15 cellular contexts compared by ENCODE assay signal in genomic region chr4:7546809-7547367, GRCh38.
DNase-seq lines count a peak whose midpoint lies in the region; ATAC-seq and TF ChIP-seq lines count a peak whose summit lies in the region.
"Had no signal": no experiment of that assay in that cellular context is flagged by ENCODE, and none has a peak within 500 bp of the region (broad histone marks: within the 10 kb centered on the region; RNA-seq: fewer than 3 reads in every experiment).

No MANE protein-coding gene starts in this region.

- intact Hi-C loops in vagina (cut with DNase I), result no loop called here

- TF ChIP-seq CTCF in foreskin keratinocyte (conservative IDR thresholded peaks at IDR 0.05) (no peak), vagina (IDR thresholded peaks at IDR 0.05) (no peak)

- peak; percentile 13 for DNase-seq in NCI-H1694 treated with DMSO at 0.1 percent for 48 hours (lab: John Stamatoyannopoulos, UW)
- DNase-seq in NCI-H1694 (lab: John Stamatoyannopoulos, UW), result no peak
- peak; percentile 40 for DNase-seq in astrocyte of the hippocampus (ENCODE audit: low read depth, low spot score)
- peak; percentile 76 to 84 for DNase-seq in foreskin keratinocyte
- DNase-seq in vagina (ENCODE audit: extremely low spot score in 2 of 2), result no peak
- DNase-seq in activated CD8-positive, alpha-beta memory T cell treated with anti-CD3 and anti-CD28 coated beads, Interleukin-2, amount 50 U/mL, for 48 hours, result no peak
- DNase-seq in NCI-H2227 treated with DMSO at 0.1 percent for 48 hours (lab: John Stamatoyannopoulos, UW), result no peak
- DNase-seq in iPS-NIHi11 (ENCODE audit: low spot score), result no peak
- DNase-seq: left ventricle myocardium inferior; naive thymus-derived CD4-positive, alpha-beta T cell; right cardiac atrium; SHP77 treated with DMSO at 0.1 percent for 48 hours had no signal

- peak; percentile 56 for ATAC-seq in foreskin keratinocyte
- ATAC-seq: activated T-helper 17 cell treated with anti-CD3 and anti-CD28 coated beads, Interleukin-2, amount 50 U/mL, for 72 hours; naive thymus-derived CD4-positive, alpha-beta T cell; right cardiac atrium had no signal

- H3K27me3 ChIP-seq in foreskin keratinocyte (no peaks in the 10 kb centered on the region), vagina (no peaks in the 10 kb centered on the region)
- H3K27me3 ChIP-seq: MG63 had no signal

- no peaks in the 10 kb centered on the region for H3K36me3 ChIP-seq in vagina
- H3K36me3 ChIP-seq: left ventricle myocardium inferior, MG63 had no signal

- H3K4me1 ChIP-seq in foreskin keratinocyte (peaks cover 5% of the 10 kb centered on the region), vagina (peaks cover 30% of the 10 kb centered on the region)
- H3K4me1 ChIP-seq: left ventricle myocardium inferior had no signal

- no peak for TF ChIP-seq POLR2A in vagina (IDR thresholded peaks at IDR 0.05)

- peak overlapping the region; percentile 71 for H3K27ac ChIP-seq in foreskin keratinocyte
- H3K27ac ChIP-seq in vagina, result peak overlapping the region; percentile 2
- H3K27ac ChIP-seq: 22Rv1, left ventricle myocardium inferior had no signal

- H3K9me3 ChIP-seq in vagina, result no peaks in the 10 kb centered on the region
- H3K9me3 ChIP-seq: MG63 had no signal

- H3K4me3 ChIP-seq in vagina, result no peak overlapping the region
- H3K4me3 ChIP-seq: left ventricle myocardium inferior, MG63 had no signal

Comparison
In these comparisons a context has a peak if more than half of its experiments do, and no peak if none do; other contexts are left out.
1. DNase-seq: peak in NCI-H1694 treated with DMSO at 0.1 percent for 48 hours (single experiment), astrocyte of the hippocampus (single experiment) and foreskin keratinocyte (2 of 2); none in NCI-H1694 (single experiment), vagina (0 of 2), activated CD8-positive, alpha-beta memory T cell treated with anti-CD3 and anti-CD28 coated beads, Interleukin-2, amount 50 U/mL, for 48 hours (single experiment), NCI-H2227 treated with DMSO at 0.1 percent for 48 hours (single experiment) and iPS-NIHi11 (single experiment).